In genomic region chr14:60707858-60708257, GRCh38 we compare ENCODE assay signal across 31 cellular contexts. TPM values are rescaled to one million over a fixed set of nuclear protein-coding genes. Genes with fewer than 3 reads are reported as not detected.
"Had no signal": no experiment of that assay in that cellular context is flagged by ENCODE, and none has a peak within 500 bp of the region (broad histone marks: within the 10 kb centered on the region; RNA-seq: fewer than 3 reads in every experiment).

No MANE protein-coding gene starts in this region.

- FAIRE-seq: astrocyte, K562, TTC549 had no signal

- H3K9me3 Mint-ChIP-seq: activated CD4-positive, alpha-beta memory T cell treated with anti-CD3 and anti-CD28 coated beads, Interleukin-2, amount 10 ng/mL, durations not matched to agents 7 days and 5 days; activated naive CD4-positive, alpha-beta T cell treated with anti-CD3 and anti-CD28 coated beads, Interleukin-2, amount 50 U/mL, for 24 hours; activated naive CD8-positive, alpha-beta T cell treated with anti-CD3 and anti-CD28 coated beads, Interleukin-2, amount 10 ng/mL, durations not matched to agents 7 days and 5 days; T-helper 1 cell treated with Interleukin-12 subunit alpha and Interleukin-12 subunit beta and Interleukin-4 antibody, amounts not matched to agents 30 μg/mL and 1 μg/mL, for 36 hours; T-helper 2 cell treated with Interferon-gamma antibody and Interleukin-4, amounts not matched to agents 5 μg/mL and 100 μg/mL, for 36 hours had no signal

- DNase-seq: activated CD4-positive, alpha-beta memory T cell treated with anti-CD3 and anti-CD28 coated beads, Interleukin-2, amount 10 ng/mL, durations not matched to agents 7 days and 5 days; activated CD4-positive, alpha-beta T cell treated with anti-CD3 and anti-CD28 coated beads for 36 hours; activated CD8-positive, alpha-beta memory T cell treated with anti-CD3 and anti-CD28 coated beads for 24 hours; activated CD8-positive, alpha-beta memory T cell treated with anti-CD3 and anti-CD28 coated beads, Interleukin-2, amount 10 ng/mL, durations not matched to agents 7 days and 5 days; activated CD8-positive, alpha-beta memory T cell treated with anti-CD3 and anti-CD28 coated beads, Interleukin-2, amount 50 U/mL, for 48 hours; activated effector memory CD4-positive, alpha-beta T cell treated with Interleukin-2 at 50 U/mL for 16 hours; activated naive CD4-positive, alpha-beta T cell treated with Interleukin-2 at 50 U/mL for 16 hours; activated naive CD8-positive, alpha-beta T cell treated with anti-CD3 and anti-CD28 coated beads, Interleukin-2, amount 10 ng/mL, durations not matched to agents 7 days and 5 days; activated T-cell treated with anti-CD3 and anti-CD28 coated beads, Interleukin-2, amount 50 U/mL, for 48 hours; amygdala; body of pancreas; NCI-H1092 treated with DMSO at 0.1 percent for 48 hours; NCI-H1417; NCI-H146; NCI-H187 treated with DMSO at 0.1 percent for 48 hours; NCI-H2081; NCI-H2171 treated with DMSO at 0.1 percent for 48 hours; NCI-H2227 treated with DMSO at 0.1 percent for 48 hours; NCI-H446 treated with DMSO at 0.1 percent for 48 hours; NCI-H524; Peyer's patch; RPMI8226; SHP77 treated with DMSO at 0.1 percent for 48 hours; SK-N-SH had no signal

- H3K27ac Mint-ChIP-seq: activated CD4-positive, alpha-beta memory T cell treated with anti-CD3 and anti-CD28 coated beads, Interleukin-2, amount 10 ng/mL, durations not matched to agents 7 days and 5 days; activated CD4-positive, alpha-beta T cell treated with anti-CD3 and anti-CD28 coated beads for 36 hours; activated CD8-positive, alpha-beta memory T cell treated with anti-CD3 and anti-CD28 coated beads, Interleukin-2, amount 10 ng/mL, durations not matched to agents 7 days and 5 days; activated naive CD4-positive, alpha-beta T cell treated with anti-CD3 and anti-CD28 coated beads, Interleukin-2, amount 50 U/mL, for 24 hours; activated naive CD8-positive, alpha-beta T cell treated with anti-CD3 and anti-CD28 coated beads, Interleukin-2, amount 10 ng/mL, durations not matched to agents 7 days and 5 days; T-helper 1 cell treated with Interleukin-12 subunit alpha and Interleukin-12 subunit beta and Interleukin-4 antibody, amounts not matched to agents 30 μg/mL and 1 μg/mL, for 36 hours; T-helper 2 cell treated with Interferon-gamma antibody and Interleukin-4, amounts not matched to agents 5 μg/mL and 100 μg/mL, for 36 hours had no signal

- H3K4me1 Mint-ChIP-seq: activated CD4-positive, alpha-beta memory T cell treated with anti-CD3 and anti-CD28 coated beads, Interleukin-2, amount 10 ng/mL, durations not matched to agents 7 days and 5 days; activated CD4-positive, alpha-beta T cell treated with anti-CD3 and anti-CD28 coated beads for 36 hours; activated CD8-positive, alpha-beta memory T cell treated with anti-CD3 and anti-CD28 coated beads, Interleukin-2, amount 10 ng/mL, durations not matched to agents 7 days and 5 days; activated naive CD4-positive, alpha-beta T cell treated with anti-CD3 and anti-CD28 coated beads, Interleukin-2, amount 50 U/mL, for 24 hours; activated naive CD8-positive, alpha-beta T cell treated with anti-CD3 and anti-CD28 coated beads, Interleukin-2, amount 10 ng/mL, durations not matched to agents 7 days and 5 days had no signal

- ATAC-seq: activated CD4-positive, alpha-beta T cell treated with anti-CD3 and anti-CD28 coated beads for 36 hours; activated CD4-positive, CD25-positive, alpha-beta regulatory T cell treated with anti-CD3 and anti-CD28 coated beads, Interleukin-2, amount 50 U/mL, for 24 hours; activated CD8-positive, alpha-beta memory T cell treated with anti-CD3 and anti-CD28 coated beads, Interleukin-2, amount 10 ng/mL, durations not matched to agents 7 days and 5 days; body of pancreas; K562 had no signal

- H3K4me3 Mint-ChIP-seq: activated CD4-positive, alpha-beta memory T cell treated with anti-CD3 and anti-CD28 coated beads, Interleukin-2, amount 10 ng/mL, durations not matched to agents 7 days and 5 days; activated CD4-positive, alpha-beta T cell treated with anti-CD3 and anti-CD28 coated beads for 36 hours; activated CD8-positive, alpha-beta memory T cell treated with anti-CD3 and anti-CD28 coated beads, Interleukin-2, amount 10 ng/mL, durations not matched to agents 7 days and 5 days; activated naive CD4-positive, alpha-beta T cell treated with anti-CD3 and anti-CD28 coated beads, Interleukin-2, amount 50 U/mL, for 24 hours; activated naive CD8-positive, alpha-beta T cell treated with anti-CD3 and anti-CD28 coated beads, Interleukin-2, amount 10 ng/mL, durations not matched to agents 7 days and 5 days; T-helper 1 cell treated with Interleukin-12 subunit alpha and Interleukin-12 subunit beta and Interleukin-4 antibody, amounts not matched to agents 30 μg/mL and 1 μg/mL, for 36 hours; T-helper 2 cell treated with Interferon-gamma antibody and Interleukin-4, amounts not matched to agents 5 μg/mL and 100 μg/mL, for 36 hours had no signal

- H3K36me3 Mint-ChIP-seq: activated CD8-positive, alpha-beta memory T cell treated with anti-CD3 and anti-CD28 coated beads, Interleukin-2, amount 10 ng/mL, durations not matched to agents 7 days and 5 days; activated naive CD4-positive, alpha-beta T cell treated with anti-CD3 and anti-CD28 coated beads, Interleukin-2, amount 50 U/mL, for 24 hours; activated naive CD8-positive, alpha-beta T cell treated with anti-CD3 and anti-CD28 coated beads, Interleukin-2, amount 10 ng/mL, durations not matched to agents 7 days and 5 days had no signal

RNA-seq across cellular contexts. Expression of gene SIX1, which starts 58.6 kb away (rescaled TPM):
- total RNA-seq: activated CD4-positive, alpha-beta T cell treated with anti-CD3 and anti-CD28 coated beads for 36 hours; activated naive CD8-positive, alpha-beta T cell treated with anti-CD3 and anti-CD28 coated beads, Interleukin-2, amount 10 ng/mL, durations not matched to agents 7 days and 5 days; Peyer's patch had no signal
